Comparison of ENCODE assay signal across 10 cellular contexts in genomic region chr14:55028476-55028875, GRCh38. TPM values are rescaled to one million over a fixed set of nuclear protein-coding genes. Genes with fewer than 3 reads are reported as not detected.
DNase-seq lines count a peak whose midpoint lies in the region; ATAC-seq, FAIRE-seq and TF ChIP-seq lines count a peak whose summit lies in the region.
"Had no signal": no experiment of that assay in that cellular context is flagged by ENCODE, and none has a peak within 500 bp of the region (broad histone marks: within the 10 kb centered on the region; RNA-seq: fewer than 3 reads in every experiment).

No MANE protein-coding gene starts in this region.

- no peak for TF ChIP-seq EP300 in HepG2 (IDR thresholded peaks at IDR 0.05; ENCODE audit: low read depth in 2 of 2, low read length in 2 of 2)
- TF ChIP-seq EP300 in HepG2 (CRISPR knock-in tag; IDR thresholded peaks at IDR 0.05; ENCODE audit: borderline replicate concordance) = no peak

- H3K4me1 Mint-ChIP-seq in activated T-helper 2 cell treated with anti-CD3 and anti-CD28 coated beads, Interferon-gamma antibody, Interleukin-2, Interleukin-4, amounts not matched to agents 10 μg/mL and 5 μg/mL and 100 μg/mL, durations not matched to agents 14 hours and 24 hours and 36 hours (ENCODE audit: low read depth) = peaks cover 46% of the 10 kb centered on the region

- BruUV-seq in HepG2 (replicated peaks; lab: Mats Ljungman, UMichigan) = no TSS peak

- H3K79me2 ChIP-seq in HepG2 (ENCODE audit: insufficient read depth, low read length) = peaks cover 64% of the 10 kb centered on the region

- CTCF ChIA-PET in HepG2 (lab: Yijun Ruan, JAX; ENCODE audit: low intra/inter-chr PET ratio, low total read pairs) = no interaction called here

- WGBS in HepG2 (ENCODE audit: low lambda C conversion rate) = 35% methylated on average over 4 of the region's 4 CpGs
- 72% methylated on average over 4 of the region's 4 CpGs for WGBS in right lobe of liver (ENCODE audit: insufficient coverage, low coverage, low lambda C conversion rate, missing lambda C conversion rate)

- TF ChIP-seq CTCF in HepG2 (CRISPR knock-in tag; IDR thresholded peaks at IDR 0.05) (no peak), right lobe of liver (IDR thresholded peaks at IDR 0.05) (no peak)

- intact Hi-C loops in HepG2 (cut with micrococcal nuclease; ENCODE audit: unreplicated experiment) (no loop called here), right lobe of liver (cut with DNase I) (no loop called here)
- intact Hi-C loops in activated T-helper 2 cell treated with anti-CD3 and anti-CD28 coated beads, Interferon-gamma antibody, Interleukin-2, Interleukin-4, amounts not matched to agents 10 μg/mL and 5 μg/mL and 100 μg/mL, durations not matched to agents 14 hours and 24 hours and 36 hours (cut with micrococcal nuclease) = loop anchor here (5.0 kb wide), 1 partner anchor 126 kb away; the partner anchor contains the start of gene GCH1

- no peaks in the 10 kb centered on the region; a peak in 1 of 5 replicates for H3K27me3 ChIP-seq in HepG2 (ENCODE audit: control insufficient read depth in 1 of 2, insufficient read depth in 2 of 2, low read length in 2 of 2)
- H3K27me3 ChIP-seq in right lobe of liver = no peaks in the 10 kb centered on the region
- H3K27me3 ChIP-seq in iPS-20b (ENCODE audit: insufficient read depth, low read length) = no peaks in the 10 kb centered on the region

- H3K4me1 ChIP-seq in HepG2 (ENCODE audit: insufficient read depth, low read length) (peaks cover 55% of the 10 kb centered on the region), right lobe of liver (peaks cover 0 to 15% (median 3%) of the 10 kb centered on the region in 4 donors), iPS-20b (ENCODE audit: insufficient read depth, low read length) (peaks cover 20% of the 10 kb centered on the region)

- H3K4me3 ChIP-seq in HepG2 (replicated peaks in 1 of 3; ENCODE audit: insufficient read depth in 1 of 3, low read depth in 2 of 3, low read length in 3 of 3) (peak overlapping the region; percentile 66 to 96 (median 86)), right lobe of liver (no peak overlapping the region), iPS-20b (ENCODE audit: low read length) (peak overlapping the region; percentile 94)

- no peaks in the 10 kb centered on the region for H3K9me3 Mint-ChIP-seq in activated T-helper 2 cell treated with anti-CD3 and anti-CD28 coated beads, Interferon-gamma antibody, Interleukin-2, Interleukin-4, amounts not matched to agents 10 μg/mL and 5 μg/mL and 100 μg/mL, durations not matched to agents 14 hours and 24 hours and 36 hours

- peak overlapping the region; percentile 90 for H3K27ac Mint-ChIP-seq in activated T-helper 2 cell treated with anti-CD3 and anti-CD28 coated beads, Interferon-gamma antibody, Interleukin-2, Interleukin-4, amounts not matched to agents 10 μg/mL and 5 μg/mL and 100 μg/mL, durations not matched to agents 14 hours and 24 hours and 36 hours

- FAIRE-seq in HepG2 (lab: Jason Lieb, UNC) = no peak

- POLR2A ChIA-PET in HepG2 (lab: Yijun Ruan, JAX) = interaction anchor here (2.3 to 4.1 kb wide), 2 partner anchors 17 to 23 kb away, joined by 6 to 47 read pairs; partner anchors contain the start of gene MAPK1IP1L

- ATAC-seq in HepG2 (no peak), right lobe of liver (no peak)

- DNase-seq in HepG2 (ENCODE audit: low spot score) = no peak
- DNase-seq in right lobe of liver = no peak
- no peak for DNase-seq in activated T-helper 2 cell treated with anti-CD3 and anti-CD28 coated beads, Interferon-gamma antibody, Interleukin-2, Interleukin-4, amounts not matched to agents 10 μg/mL and 5 μg/mL and 100 μg/mL, durations not matched to agents 14 hours and 24 hours and 36 hours (ENCODE audit: low spot score)
- DNase-seq in Ammon's horn (ENCODE audit: low spot score) = no peak
- no peak for DNase-seq in NCI-H128 (lab: John Stamatoyannopoulos, UW; ENCODE audit: unreplicated experiment)
- DNase-seq in NCI-H510A treated with DMSO at 0.1 percent for 48 hours (lab: John Stamatoyannopoulos, UW) = no peak
- no peak for DNase-seq in activated naive CD4-positive, alpha-beta T cell treated with anti-CD3 and anti-CD28 coated beads, Interleukin-2, amount 50 U/mL, for 16 hours
- DNase-seq: activated CD4-positive, alpha-beta T cell treated with anti-CD3 and anti-CD28 coated beads, Interleukin-2, amount 50 U/mL, for 1 hour; NCI-H1694 treated with DMSO at 0.1 percent for 48 hours had no signal

- no peaks in the 10 kb centered on the region for H3K27me3 Mint-ChIP-seq in activated T-helper 2 cell treated with anti-CD3 and anti-CD28 coated beads, Interferon-gamma antibody, Interleukin-2, Interleukin-4, amounts not matched to agents 10 μg/mL and 5 μg/mL and 100 μg/mL, durations not matched to agents 14 hours and 24 hours and 36 hours (ENCODE audit: low read depth)

- H3K9me3 ChIP-seq in HepG2 (ENCODE audit: low read length) = no peaks in the 10 kb centered on the region
- H3K9me3 ChIP-seq in right lobe of liver = no peaks in the 10 kb centered on the region
- H3K9me3 ChIP-seq in iPS-20b (ENCODE audit: insufficient read depth, low read depth, low read length) = no peaks in the 10 kb centered on the region

- no peak for TF ChIP-seq RAD21 in HepG2 (CRISPR knock-in tag; IDR thresholded peaks at IDR 0.05)

- H3K36me3 ChIP-seq in HepG2 (replicated peaks in 1 of 2; ENCODE audit: control insufficient read depth in 1 of 2, insufficient read depth in 2 of 2, low read length in 2 of 2) (no peaks in the 10 kb centered on the region), right lobe of liver (no peaks in the 10 kb centered on the region), iPS-20b (ENCODE audit: insufficient read depth, low read depth, low read length) (peaks cover 24% of the 10 kb centered on the region)

- TF ChIP-seq POLR2A in HepG2 (IDR thresholded peaks at IDR 0.05; ENCODE audit: insufficient read depth in 1 of 2, low read depth in 2 of 2, low read length in 2 of 2) = no peak
- TF ChIP-seq POLR2A in right lobe of liver (IDR thresholded peaks at IDR 0.05) = no peak

- in situ Hi-C loops in HepG2 (cut with HindIII; ENCODE audit: extremely low pct_ligation_motif_present, low pct_unique_long_range_greater_than_20kb) = no loop called here

- no peak overlapping the region for H3K27ac ChIP-seq in HepG2 (ENCODE audit: extremely low read length, insufficient read depth, low read length)
- H3K27ac ChIP-seq in right lobe of liver = no peak overlapping the region
- H3K27ac ChIP-seq in iPS-20b (ENCODE audit: low read length) = no peak overlapping the region

- peak overlapping the region; percentile 89 for H3K4me2 ChIP-seq in HepG2 (ENCODE audit: low read depth, low read length)

- no peak overlapping the region for H2AFZ ChIP-seq in HepG2 (ENCODE audit: low read length)

- H3K36me3 Mint-ChIP-seq in activated T-helper 2 cell treated with anti-CD3 and anti-CD28 coated beads, Interferon-gamma antibody, Interleukin-2, Interleukin-4, amounts not matched to agents 10 μg/mL and 5 μg/mL and 100 μg/mL, durations not matched to agents 14 hours and 24 hours and 36 hours (ENCODE audit: low read depth) = peaks cover 47% of the 10 kb centered on the region

- H3K9ac ChIP-seq in HepG2 (ENCODE audit: insufficient read depth, low read depth, low read length) (peak overlapping the region; percentile 85), iPS-20b (ENCODE audit: low read depth, low read length) (peak overlapping the region; percentile 98; the same call in 1 of the 2 replicates)

- peak overlapping the region; percentile 94 for H3K4me3 Mint-ChIP-seq in activated T-helper 2 cell treated with anti-CD3 and anti-CD28 coated beads, Interferon-gamma antibody, Interleukin-2, Interleukin-4, amounts not matched to agents 10 μg/mL and 5 μg/mL and 100 μg/mL, durations not matched to agents 14 hours and 24 hours and 36 hours (ENCODE audit: low read depth)

- H4K20me1 ChIP-seq in HepG2 (ENCODE audit: insufficient read depth, low read length) = no peaks in the 10 kb centered on the region

RNA-seq across cellular contexts. Expression of gene SOCS4, which starts 1.4 kb away (rescaled TPM):
- total RNA-seq in HepG2 (2016; rRNA removed; fragmentation: Illumina TruSeq; extraction: Trizol) (10.0 and 17.3 TPM in 2 replicates), right lobe of liver (1 to 10 TPM; 5.5 to 8.5 (median 7.6) TPM)
- 1.1 and 1.6 TPM in 2 replicates for total RNA-seq in HepG2 (2016; cell fraction: cytosol; rRNA removed; fragmentation: Illumina TruSeq; extraction: Trizol; ENCODE audit: low read depth)
- total RNA-seq in HepG2 (2016; cell fraction: insoluble cytoplasmic fraction; rRNA removed; fragmentation: Illumina TruSeq; extraction: Trizol) = 12.1 and 17.5 TPM in 2 replicates
- total RNA-seq in HepG2 (2016; cell fraction: membrane; rRNA removed; fragmentation: Illumina TruSeq; extraction: Trizol) = 7.9 and 8.1 TPM in 2 replicates
- 13.5 and 16.2 TPM in 2 replicates for total RNA-seq in HepG2 (2016; cell fraction: nucleus; rRNA removed; fragmentation: Illumina TruSeq; extraction: Trizol)
- polyA plus RNA-seq in HepG2 (2011; rRNA removed) = 3.7 and 4.0 TPM in 2 replicates
- polyA plus RNA-seq in HepG2 (2011; cell fraction: cytosol; rRNA removed) = 1.3 and 2.2 TPM in 2 replicates
- 2.2 and 4.2 TPM in 2 replicates for polyA plus RNA-seq in HepG2 (2011; cell fraction: nucleus; rRNA removed)
- polyA plus RNA-seq in HepG2 (2012) = 3.5 and 6.4 TPM in 2 replicates
- 1.8 and 2.8 TPM in 2 replicates for polyA plus RNA-seq in HepG2 (2016; cell fraction: cytosol; fragmentation: Illumina TruSeq; extraction: Trizol; ENCODE audit: low read depth)
- 9.9 and 10.3 TPM in 2 replicates for polyA plus RNA-seq in HepG2 (2016; cell fraction: insoluble cytoplasmic fraction; fragmentation: Illumina TruSeq; extraction: Trizol; ENCODE audit: low read depth)
- 2.9 and 3.5 TPM in 2 replicates for polyA plus RNA-seq in HepG2 (2016; cell fraction: membrane; fragmentation: Illumina TruSeq; extraction: Trizol; ENCODE audit: low read depth)
- 14.7 and 21.8 TPM in 2 replicates for polyA plus RNA-seq in HepG2 (2016; cell fraction: nucleus; fragmentation: Illumina TruSeq; extraction: Trizol; ENCODE audit: insufficient read depth, low read depth)
- 6.5 and 10.7 TPM in 2 replicates for polyA minus RNA-seq in HepG2 (2011; rRNA and poly(A)+ RNA removed; ENCODE audit: low replicate concordance)
- polyA minus RNA-seq in HepG2 (2011; cell fraction: cytosol; rRNA and poly(A)+ RNA removed) = 2.8 and 6.1 TPM in 2 replicates
- polyA minus RNA-seq in HepG2 (2011; cell fraction: nucleus; rRNA and poly(A)+ RNA removed) = 8.1 and 9.3 TPM in 2 replicates
- total RNA-seq in activated T-helper 2 cell treated with anti-CD3 and anti-CD28 coated beads, Interferon-gamma antibody, Interleukin-2, Interleukin-4, amounts not matched to agents 10 μg/mL and 5 μg/mL and 100 μg/mL, durations not matched to agents 14 hours and 24 hours and 36 hours = 35.1 and 37.4 TPM in 2 replicates

RNA-seq across cellular contexts. Expression of gene WDHD1, which starts 1.6 kb away (rescaled TPM):
- total RNA-seq in HepG2 (2016; rRNA removed; fragmentation: Illumina TruSeq; extraction: Trizol) (27.5 and 44.4 TPM in 2 replicates), right lobe of liver (1 to 10 TPM in 4 of 6 experiments, under 1 TPM in 2; 0.53 to 2.6 (median 1.3) TPM)
- 13.2 and 14.2 TPM in 2 replicates for total RNA-seq in HepG2 (2016; cell fraction: cytosol; rRNA removed; fragmentation: Illumina TruSeq; extraction: Trizol; ENCODE audit: low read depth)
- 26.7 and 45.5 TPM in 2 replicates for total RNA-seq in HepG2 (2016; cell fraction: insoluble cytoplasmic fraction; rRNA removed; fragmentation: Illumina TruSeq; extraction: Trizol)
- total RNA-seq in HepG2 (2016; cell fraction: membrane; rRNA removed; fragmentation: Illumina TruSeq; extraction: Trizol) = 11.1 and 13.8 TPM in 2 replicates
- 20.9 and 22.6 TPM in 2 replicates for total RNA-seq in HepG2 (2016; cell fraction: nucleus; rRNA removed; fragmentation: Illumina TruSeq; extraction: Trizol)
- 3.5 and 5.5 TPM in 2 replicates for polyA plus RNA-seq in HepG2 (2011; rRNA removed)
- polyA plus RNA-seq in HepG2 (2011; cell fraction: cytosol; rRNA removed) = 1.9 and 2.3 TPM in 2 replicates
- 1.5 and 2.1 TPM in 2 replicates for polyA plus RNA-seq in HepG2 (2011; cell fraction: nucleus; rRNA removed)
- 3.3 and 7.6 TPM in 2 replicates for polyA plus RNA-seq in HepG2 (2012)
- polyA plus RNA-seq in HepG2 (2016; cell fraction: cytosol; fragmentation: Illumina TruSeq; extraction: Trizol; ENCODE audit: low read depth) = 0.62 and 1.4 TPM in 2 replicates
- 21.3 and 25.4 TPM in 2 replicates for polyA plus RNA-seq in HepG2 (2016; cell fraction: insoluble cytoplasmic fraction; fragmentation: Illumina TruSeq; extraction: Trizol; ENCODE audit: low read depth)
- polyA plus RNA-seq in HepG2 (2016; cell fraction: membrane; fragmentation: Illumina TruSeq; extraction: Trizol; ENCODE audit: low read depth) = 1.4 and 2.0 TPM in 2 replicates
- polyA plus RNA-seq in HepG2 (2016; cell fraction: nucleus; fragmentation: Illumina TruSeq; extraction: Trizol; ENCODE audit: insufficient read depth, low read depth) = 19.0 and 20.0 TPM in 2 replicates
- 5.1 and 22.5 TPM in 2 replicates for polyA minus RNA-seq in HepG2 (2011; rRNA and poly(A)+ RNA removed; ENCODE audit: low replicate concordance)
- 5.7 and 7.9 TPM in 2 replicates for polyA minus RNA-seq in HepG2 (2011; cell fraction: cytosol; rRNA and poly(A)+ RNA removed)
- polyA minus RNA-seq in HepG2 (2011; cell fraction: nucleus; rRNA and poly(A)+ RNA removed) = 9.8 and 11.6 TPM in 2 replicates
- 50.3 and 51.3 TPM in 2 replicates for total RNA-seq in activated T-helper 2 cell treated with anti-CD3 and anti-CD28 coated beads, Interferon-gamma antibody, Interleukin-2, Interleukin-4, amounts not matched to agents 10 μg/mL and 5 μg/mL and 100 μg/mL, durations not matched to agents 14 hours and 24 hours and 36 hours

RNA-seq across cellular contexts. Expression of gene MAPK1IP1L, which starts 23.0 kb away (rescaled TPM):
- total RNA-seq in HepG2 (2016; rRNA removed; fragmentation: Illumina TruSeq; extraction: Trizol) = 27.8 and 34.7 TPM in 2 replicates
- 2.8 and 4.2 TPM in 2 replicates for total RNA-seq in HepG2 (2016; cell fraction: cytosol; rRNA removed; fragmentation: Illumina TruSeq; extraction: Trizol; ENCODE audit: low read depth)
- total RNA-seq in HepG2 (2016; cell fraction: insoluble cytoplasmic fraction; rRNA removed; fragmentation: Illumina TruSeq; extraction: Trizol) = 29.3 and 32.0 TPM in 2 replicates
- 12.6 and 12.7 TPM in 2 replicates for total RNA-seq in HepG2 (2016; cell fraction: membrane; rRNA removed; fragmentation: Illumina TruSeq; extraction: Trizol)
- total RNA-seq in HepG2 (2016; cell fraction: nucleus; rRNA removed; fragmentation: Illumina TruSeq; extraction: Trizol) = 17.7 and 20.5 TPM in 2 replicates
- polyA plus RNA-seq in HepG2 (2011; rRNA removed) = 68.4 and 75.0 TPM in 2 replicates
- 61.6 and 93.2 TPM in 2 replicates for polyA plus RNA-seq in HepG2 (2011; cell fraction: cytosol; rRNA removed)
- 45.3 and 52.4 TPM in 2 replicates for polyA plus RNA-seq in HepG2 (2011; cell fraction: nucleus; rRNA removed)
- 33.3 and 36.8 TPM in 2 replicates for polyA plus RNA-seq in HepG2 (2012)
- 5.4 and 5.8 TPM in 2 replicates for polyA plus RNA-seq in HepG2 (2016; cell fraction: cytosol; fragmentation: Illumina TruSeq; extraction: Trizol; ENCODE audit: low read depth)
- polyA plus RNA-seq in HepG2 (2016; cell fraction: insoluble cytoplasmic fraction; fragmentation: Illumina TruSeq; extraction: Trizol; ENCODE audit: low read depth) = 79.6 and 99.5 TPM in 2 replicates
- 15.8 and 16.6 TPM in 2 replicates for polyA plus RNA-seq in HepG2 (2016; cell fraction: membrane; fragmentation: Illumina TruSeq; extraction: Trizol; ENCODE audit: low read depth)
- 51.2 and 62.0 TPM in 2 replicates for polyA plus RNA-seq in HepG2 (2016; cell fraction: nucleus; fragmentation: Illumina TruSeq; extraction: Trizol; ENCODE audit: insufficient read depth, low read depth)
- polyA minus RNA-seq in HepG2 (2011; rRNA and poly(A)+ RNA removed; ENCODE audit: low replicate concordance) = 301 and 575 TPM in 2 replicates
- 97.3 and 111 TPM in 2 replicates for polyA minus RNA-seq in HepG2 (2011; cell fraction: cytosol; rRNA and poly(A)+ RNA removed)
- 22.1 and 23.1 TPM in 2 replicates for polyA minus RNA-seq in HepG2 (2011; cell fraction: nucleus; rRNA and poly(A)+ RNA removed)
- total RNA-seq in right lobe of liver = 10 to 100 TPM; 21.2 to 49.8 (median 34.6) TPM
- total RNA-seq in activated T-helper 2 cell treated with anti-CD3 and anti-CD28 coated beads, Interferon-gamma antibody, Interleukin-2, Interleukin-4, amounts not matched to agents 10 μg/mL and 5 μg/mL and 100 μg/mL, durations not matched to agents 14 hours and 24 hours and 36 hours = 145 and 148 TPM in 2 replicates

Comparison
In these comparisons a context has a peak if more than half of its experiments do, and no peak if none do; other contexts are left out.
1. H3K4me3 ChIP-seq: peak in HepG2 (3 of 3) and iPS-20b (single experiment); none in right lobe of liver (0 of 3).